In the genomic region with DNA sequence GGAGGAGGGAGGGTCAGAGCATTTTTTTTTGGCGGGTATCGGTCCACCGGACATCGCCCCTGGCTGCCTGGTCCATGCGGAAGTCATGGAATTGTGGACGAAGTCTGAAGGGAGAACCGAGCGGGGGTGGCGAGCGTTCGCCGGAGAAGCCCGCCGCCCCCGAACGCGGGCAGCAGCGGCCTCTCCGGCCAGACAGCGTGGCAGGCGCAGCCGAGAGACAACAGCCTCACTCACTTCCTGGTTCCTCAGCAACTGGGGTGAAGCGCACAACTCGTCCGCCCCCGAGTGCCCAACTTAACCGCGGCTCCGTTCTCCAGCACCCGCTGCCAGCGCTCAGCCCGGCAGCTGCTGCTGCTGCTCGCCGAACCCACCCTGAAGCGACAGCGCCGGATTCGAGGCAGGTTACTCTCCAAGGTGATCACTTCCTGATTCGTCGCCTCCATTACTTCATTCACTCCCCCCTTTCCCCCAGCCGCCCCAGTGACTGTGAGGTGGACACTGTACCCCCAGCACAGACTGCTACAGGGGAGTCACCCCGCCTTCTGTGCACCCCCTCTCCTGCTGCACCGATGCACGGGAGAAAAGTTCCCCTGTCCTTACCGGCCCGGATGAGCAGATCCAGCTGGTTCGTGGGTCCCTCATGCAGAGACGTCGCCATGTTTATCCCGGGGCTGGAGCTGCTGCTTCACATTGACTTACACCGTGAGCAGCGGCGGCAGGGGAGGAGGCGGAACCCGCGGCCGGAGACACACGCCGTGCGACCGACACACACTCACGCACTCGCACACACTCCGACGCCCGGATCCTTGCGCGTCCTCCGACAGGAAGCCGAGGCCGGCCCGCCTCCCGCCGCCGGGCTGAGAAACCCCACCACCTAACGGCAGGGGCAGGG, we compare ENCODE assay signal across 8 cellular contexts.
DNase-seq lines count a peak whose midpoint lies in the region; ATAC-seq and TF ChIP-seq lines count a peak whose summit lies in the region.

No MANE protein-coding gene starts in this region.

- TF ChIP-seq CTCF in GM10266 (IDR thresholded peaks at IDR 0.05; ENCODE audit: control insufficient read depth, insufficient read depth, low read depth, missing control alignments) (peak; percentile 33), heart right ventricle (IDR thresholded peaks at IDR 0.05) (peak in 7 of 9 donors; percentile 10 to 53 (median 42)), upper lobe of left lung (IDR thresholded peaks at IDR 0.05) (peak; percentile 20 to 65 (median 50))

- H3K9me3 ChIP-seq in heart right ventricle (no peaks in the 10 kb centered on the region), upper lobe of left lung (no peaks in the 10 kb centered on the region)

- TF ChIP-seq EP300 in upper lobe of left lung (IDR thresholded peaks at IDR 0.05) = no peak

- CTCF ChIA-PET in HEK293T (lab: Yijun Ruan, JAX) = interaction anchor here (0.6 to 1.3 kb wide), 2 partner anchors 88 to 1305 kb away, joined by 3 read pairs; no protein-coding TSS in a partner anchor

- H3K36me3 ChIP-seq in heart right ventricle (peaks cover 0 to 5% (median 0%) of the 10 kb centered on the region in 9 donors), upper lobe of left lung (no peaks in the 10 kb centered on the region)

- H3K27me3 ChIP-seq in heart right ventricle (no peaks in the 10 kb centered on the region), upper lobe of left lung (no peaks in the 10 kb centered on the region)

- peak overlapping the region; percentile 64 to 89 (median 78) for H3K4me3 ChIP-seq in heart right ventricle
- H3K4me3 ChIP-seq in upper lobe of left lung = peak overlapping the region; percentile 83 to 87 (median 85)

- peaks cover 2 to 48% (median 41%) of the 10 kb centered on the region in 9 donors for H3K4me1 ChIP-seq in heart right ventricle
- H3K4me1 ChIP-seq in upper lobe of left lung = peaks cover 16 to 28% (median 23%) of the 10 kb centered on the region in 4 donors

- 0 to 1% methylated on average over 76 of the region's 76 CpGs for WGBS in heart right ventricle, 2 donors
- 0 to 2% methylated on average over 19 to 44 of the region's 76 CpGs for WGBS in upper lobe of left lung, 2 donors

- DNase-seq in GM10266 (ENCODE audit: extremely low spot score) (peak; percentile 85), HEK293T (ENCODE audit: extremely low spot score) (peak; percentile 35), MV-4-11 (lab: John Stamatoyannopoulos, UW) (peak; percentile 83), SKM-1 treated with dmso at 0.1 percent for 144 hours (lab: John Stamatoyannopoulos, UW; ENCODE audit: unreplicated experiment) (peak; percentile 71), heart right ventricle (peak; percentile 89 to 90), posterior cingulate gyrus (peak; percentile 68 to 98 (median 86)), upper lobe of left lung (peak; percentile 71 to 97)
- peak; percentile 64 for DNase-seq in activated naive CD8-positive, alpha-beta T cell treated with anti-CD3 and anti-CD28 coated beads, Interleukin-2, amount 50 U/mL, for 16 hours (ENCODE audit: low read depth, low spot score)

- TF ChIP-seq POLR2A in upper lobe of left lung (IDR thresholded peaks at IDR 0.05) = peak in 3 of 4 donors; percentile 10 to 79 (median 52)

- POLR2A ChIA-PET in HEK293T (lab: Yijun Ruan, JAX) = interaction anchor here (0.6 to 1.1 kb wide), 11 partner anchors 24 to 830 kb away, joined by 3 to 4 read pairs (median 3); a partner anchor contains a TSS

- peak overlapping the region; percentile 88 to 95 (median 93) for H3K27ac ChIP-seq in heart right ventricle
- peak overlapping the region; percentile 94 to 97 (median 95) for H3K27ac ChIP-seq in upper lobe of left lung

- intact Hi-C loops in heart right ventricle (cut with DNase I) (loop anchor here in 7 of 10 donors (2.0 to 10.0 kb wide), 7 partner anchors 51 to 371 kb away; a partner anchor contains a TSS), posterior cingulate gyrus (cut with DNase I) (loop anchor here (1.0 to 5.0 kb wide), 3 partner anchors 66 to 219 kb away; a partner anchor contains a TSS)

- ATAC-seq in heart right ventricle (peak; percentile 71 to 92 (median 80)), upper lobe of left lung (ENCODE audit: low FRiP score in 2 of 2) (peak; percentile 85 to 93)

TF ChIP-seq in HEK293T, 16 proteins besides CTCF, POLR2A, EP300 and RAD21:
- TF ChIP-seq HDGF (IDR thresholded peaks at IDR 0.05; ENCODE audit: borderline replicate concordance) = no peak
- TF ChIP-seq FOXK2 (IDR thresholded peaks at IDR 0.05) = peak; percentile 77; the same call in 1 of the 2 replicates
- 0 out of 2 replicates have a peak, but pooled peaks have one; percentile 10 for TF ChIP-seq L3MBTL2 (conservative IDR thresholded peaks at IDR 0.05)
- TF ChIP-seq ZNF384 (IDR thresholded peaks at IDR 0.05) = no peak
- peak; percentile 63 for TF ChIP-seq ELF4 (IDR thresholded peaks at IDR 0.05)
- 0 out of 2 replicates have a peak, but pooled peaks have one; percentile 16 for TF ChIP-seq FOXM1 (IDR thresholded peaks at IDR 0.05; ENCODE audit: borderline replicate concordance)
- no peak for TF ChIP-seq SUZ12 (IDR thresholded peaks at IDR 0.05)

Comparison
In these comparisons a context has a peak if more than half of its experiments do, and no peak if none do; other contexts are left out.
1. Peak in every context shown above with its lines: DNase-seq, ATAC-seq, H3K4me3 ChIP-seq and H3K27ac ChIP-seq.
2. DNase-seq: peak in every context shown above with its lines; median percentile 90 in heart right ventricle; 86 in posterior cingulate gyrus; 85 in GM10266; 84 in upper lobe of left lung; 83 in MV-4-11; 71 in SKM-1 treated with dmso at 0.1 percent for 144 hours; 64 in activated naive CD8-positive, alpha-beta T cell treated with anti-CD3 and anti-CD28 coated beads, Interleukin-2, amount 50 U/mL, for 16 hours; 35 in HEK293T.